ENCODE assay signal across 8 cellular contexts in genomic region chr5:179550511-179551342, GRCh38. TPM values are rescaled to one million over a fixed set of nuclear protein-coding genes. Genes with fewer than 3 reads are reported as not detected.
DNase-seq lines count a peak whose midpoint lies in the region; ATAC-seq and TF ChIP-seq lines count a peak whose summit lies in the region.

Gene RUFY1, plus strand, starts transcription at chr5:179550554. Its CDS starts 16 bp downstream, at chr5:179550570.

- H3K4me1 ChIP-seq in breast epithelium: peaks cover 0 to 7% of the 10 kb centered on the region in 2 donors

- H3K4me3 ChIP-seq in breast epithelium: peak within 1 kb of the TSS; percentile 68 to 89 (median 82)

- H3K27ac ChIP-seq in VCaP (peak within 1 kb of the TSS; percentile 98), breast epithelium (peak within 1 kb of the TSS; percentile 89 to 98)

- DNase-seq in NCI-H146 (lab: John Stamatoyannopoulos, UW) (peak; percentile 69), NCI-H146 treated with DMSO at 0.1 percent for 48 hours (lab: John Stamatoyannopoulos, UW; ENCODE audit: unreplicated experiment) (no peak), NCI-H2029 (lab: John Stamatoyannopoulos, UW) (peak; percentile 76), breast epithelium (ENCODE audit: low spot score in 2 of 2) (peak; percentile 75 to 77), iPS-NIHi7 (ENCODE audit: extremely low spot score) (peak; percentile 81), smooth muscle cell of the brain vasculature (ENCODE audit: low read depth, low spot score) (peak; percentile 29)

- intact Hi-C loops in breast epithelium (cut with DNase I; ENCODE audit: low total_unique reads): no loop called here

- ATAC-seq in HG02798 (IDR thresholded peaks at IDR 0.05; ENCODE audit: poor library complexity, unreplicated experiment): peak; percentile 87

- H3K27me3 ChIP-seq in breast epithelium: no peaks in the 10 kb centered on the region

- no peaks in the 10 kb centered on the region for H3K9me3 ChIP-seq in breast epithelium

- no peaks in the 10 kb centered on the region for H3K36me3 ChIP-seq in breast epithelium

- no peak for TF ChIP-seq CTCF in VCaP (conservative IDR thresholded peaks at IDR 0.05)
- no peak for TF ChIP-seq CTCF in breast epithelium (IDR thresholded peaks at IDR 0.05)

- peak; percentile 64 for TF ChIP-seq POLR2A in breast epithelium (IDR thresholded peaks at IDR 0.05)

RNA-seq across cellular contexts. Expression of gene RUFY1, which starts in this region (rescaled TPM):
- 10 to 100 TPM; 51.8 to 70.0 (median 62.6) TPM for total RNA-seq in breast epithelium
